Comparison of ENCODE assay signal across 1 cellular context in the genomic region with DNA sequence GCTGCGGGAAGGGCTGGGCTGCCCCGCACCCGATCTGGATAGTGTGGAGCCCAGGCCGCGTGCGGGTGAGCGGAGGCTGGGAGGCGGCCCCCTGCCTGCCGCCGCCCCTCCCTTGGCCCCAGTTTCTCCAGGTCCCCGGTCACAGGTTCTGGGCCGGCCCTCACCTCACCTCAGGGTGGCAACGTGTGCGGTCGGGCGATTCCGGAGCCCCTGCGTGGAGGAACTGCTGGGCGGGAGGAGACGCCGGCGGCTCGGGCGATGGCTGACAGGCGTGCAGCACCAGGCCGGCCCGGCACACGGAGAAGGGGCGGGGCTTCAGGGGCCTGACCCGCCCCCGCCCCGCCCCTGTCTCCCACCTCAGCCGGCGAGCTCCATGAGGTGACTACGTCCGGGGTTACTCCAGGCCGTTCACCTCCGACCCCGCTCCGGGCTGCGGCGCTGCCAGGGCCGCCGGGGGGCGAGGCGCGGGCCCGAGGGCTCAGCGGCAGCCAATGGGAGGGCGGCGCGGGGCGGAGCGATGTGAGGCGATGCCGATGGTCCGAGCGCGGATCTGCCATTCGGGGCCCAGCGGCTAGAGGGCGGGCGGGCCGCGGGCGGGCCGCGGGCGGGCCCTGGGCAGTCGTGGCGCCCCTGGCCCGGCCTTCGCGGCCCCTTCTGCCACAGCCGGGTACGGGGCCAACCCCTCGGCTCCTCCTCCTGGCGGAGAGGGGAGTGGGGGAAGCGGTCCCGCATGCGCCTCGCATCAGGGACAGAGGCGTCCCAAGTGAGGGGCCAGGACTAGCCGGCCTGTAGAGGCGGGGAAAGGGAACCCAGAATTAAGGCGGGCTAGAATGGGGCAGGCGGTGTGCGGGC.
TF ChIP-seq lines count a peak whose summit lies in the region.

No MANE protein-coding gene starts in this region.

TF ChIP-seq in SK-N-SH, 30 proteins besides CTCF, POLR2A, EP300 and RAD21 (continued from another document):
- TF ChIP-seq CHD2 (IDR thresholded peaks at IDR 0.05; ENCODE audit: low read length, partially characterized antibody) (peak; percentile 4), GABPA (IDR thresholded peaks at IDR 0.05; ENCODE audit: low read depth) (no peak; the same call in 1 of the 2 replicates), TAF1 (IDR thresholded peaks at IDR 0.05; ENCODE audit: borderline replicate concordance, low read depth, low read length) (0 out of 2 replicates have a peak, but pooled peaks have one; percentile 4)
- TF ChIP-seq, protein P1, sequence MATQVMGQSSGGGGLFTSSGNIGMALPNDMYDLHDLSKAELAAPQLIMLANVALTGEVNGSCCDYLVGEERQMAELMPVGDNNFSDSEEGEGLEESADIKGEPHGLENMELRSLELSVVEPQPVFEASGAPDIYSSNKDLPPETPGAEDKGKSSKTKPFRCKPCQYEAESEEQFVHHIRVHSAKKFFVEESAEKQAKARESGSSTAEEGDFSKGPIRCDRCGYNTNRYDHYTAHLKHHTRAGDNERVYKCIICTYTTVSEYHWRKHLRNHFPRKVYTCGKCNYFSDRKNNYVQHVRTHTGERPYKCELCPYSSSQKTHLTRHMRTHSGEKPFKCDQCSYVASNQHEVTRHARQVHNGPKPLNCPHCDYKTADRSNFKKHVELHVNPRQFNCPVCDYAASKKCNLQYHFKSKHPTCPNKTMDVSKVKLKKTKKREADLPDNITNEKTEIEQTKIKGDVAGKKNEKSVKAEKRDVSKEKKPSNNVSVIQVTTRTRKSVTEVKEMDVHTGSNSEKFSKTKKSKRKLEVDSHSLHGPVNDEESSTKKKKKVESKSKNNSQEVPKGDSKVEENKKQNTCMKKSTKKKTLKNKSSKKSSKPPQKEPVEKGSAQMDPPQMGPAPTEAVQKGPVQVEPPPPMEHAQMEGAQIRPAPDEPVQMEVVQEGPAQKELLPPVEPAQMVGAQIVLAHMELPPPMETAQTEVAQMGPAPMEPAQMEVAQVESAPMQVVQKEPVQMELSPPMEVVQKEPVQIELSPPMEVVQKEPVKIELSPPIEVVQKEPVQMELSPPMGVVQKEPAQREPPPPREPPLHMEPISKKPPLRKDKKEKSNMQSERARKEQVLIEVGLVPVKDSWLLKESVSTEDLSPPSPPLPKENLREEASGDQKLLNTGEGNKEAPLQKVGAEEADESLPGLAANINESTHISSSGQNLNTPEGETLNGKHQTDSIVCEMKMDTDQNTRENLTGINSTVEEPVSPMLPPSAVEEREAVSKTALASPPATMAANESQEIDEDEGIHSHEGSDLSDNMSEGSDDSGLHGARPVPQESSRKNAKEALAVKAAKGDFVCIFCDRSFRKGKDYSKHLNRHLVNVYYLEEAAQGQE (IDR thresholded peaks at IDR 0.05; ENCODE audit: low read depth, low read length) = 0 out of 2 replicates have a peak, but pooled peaks have one; percentile 8
- TF ChIP-seq, protein P2, sequence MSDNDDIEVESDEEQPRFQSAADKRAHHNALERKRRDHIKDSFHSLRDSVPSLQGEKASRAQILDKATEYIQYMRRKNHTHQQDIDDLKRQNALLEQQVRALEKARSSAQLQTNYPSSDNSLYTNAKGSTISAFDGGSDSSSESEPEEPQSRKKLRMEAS (IDR thresholded peaks at IDR 0.05; ENCODE audit: low read depth) = peak; percentile 11; the same call in 1 of the 2 replicates
